In the genomic region with DNA sequence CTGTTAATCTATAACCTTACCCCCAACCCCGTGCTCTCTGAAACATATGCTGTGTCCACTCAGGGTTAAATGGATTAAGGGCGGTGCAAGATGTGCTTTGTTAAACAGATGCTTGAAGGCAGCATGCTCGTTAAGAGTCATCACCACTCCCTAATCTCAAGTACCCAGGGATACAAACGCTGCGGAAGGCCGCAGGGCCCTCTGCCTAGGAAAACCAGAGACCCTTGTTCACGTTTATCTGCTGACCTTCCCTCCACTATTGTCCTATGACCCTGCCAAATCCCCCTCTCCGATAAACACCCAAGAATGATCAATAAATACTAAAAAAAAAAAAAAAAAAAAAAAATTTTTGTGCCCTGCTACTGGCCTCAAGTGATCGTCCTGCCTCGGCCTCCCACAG, we compare ENCODE assay signal across 4 cellular contexts. TPM values are rescaled to one million over a fixed set of nuclear protein-coding genes. Genes with fewer than 3 reads are reported as not detected.
"Had no signal": no experiment of that assay in that cellular context is flagged by ENCODE, and none has a peak within 500 bp of the region (broad histone marks: within the 10 kb centered on the region; RNA-seq: fewer than 3 reads in every experiment).

No MANE protein-coding gene starts in this region.

RNA-seq across cellular contexts. Expression of gene NPIPB6, which starts 14.5 kb away (rescaled TPM):
- total RNA-seq: dermis microvascular lymphatic vessel endothelial cell, fibroblast of villous mesenchyme had no signal
- polyA plus RNA-seq: endothelial cell of umbilical vein had no signal

RNA-seq across cellular contexts. Expression of gene EIF3CL, which starts 25.8 kb away (rescaled TPM):
- polyA plus RNA-seq: cardiac muscle cell had no signal
